1 cellular context compared by ENCODE assay signal in the genomic region with DNA sequence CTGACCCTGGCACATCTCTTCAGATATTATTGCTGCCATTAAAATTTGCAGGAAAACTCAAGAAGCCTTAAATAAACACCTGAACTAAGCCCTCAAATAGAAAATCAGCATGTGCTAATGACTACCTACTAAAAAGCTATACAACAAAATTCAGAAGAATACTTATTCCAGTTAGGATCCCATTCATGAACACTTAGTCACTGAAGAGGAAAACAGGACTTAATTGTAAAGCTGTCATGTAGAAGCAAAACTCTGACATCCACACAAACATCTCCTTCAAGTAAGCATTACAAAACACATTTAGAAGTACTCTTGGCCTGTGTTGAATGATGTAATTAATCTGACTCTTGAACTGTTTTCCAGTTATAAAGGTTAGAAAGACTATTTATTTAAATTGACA.
TF ChIP-seq lines count a peak whose summit lies in the region.

No MANE protein-coding gene starts in this region.

TF ChIP-seq in GM23338, 12 proteins besides CTCF, POLR2A, EP300 and RAD21 (continued from another document):
- no peak for TF ChIP-seq ZNF462 (CRISPR knock-in tag; IDR thresholded peaks at IDR 0.05)
- TF ChIP-seq POLR2AphosphoS5 (IDR thresholded peaks at IDR 0.05; ENCODE audit: low read depth): no peak
- no peak for TF ChIP-seq CREB1 (CRISPR knock-in tag; IDR thresholded peaks at IDR 0.05; ENCODE audit: low read depth)
- no peak for TF ChIP-seq ZNF331 (CRISPR knock-in tag; IDR thresholded peaks at IDR 0.05; ENCODE audit: low read depth)
- no peak for TF ChIP-seq JUNB (IDR thresholded peaks at IDR 0.05; ENCODE audit: unreplicated experiment)
